In genomic region chr17:81086789-81087551, GRCh38 we compare ENCODE assay signal across 18 cellular contexts. TPM values are rescaled to one million over a fixed set of nuclear protein-coding genes. Genes with fewer than 3 reads are reported as not detected.
DNase-seq lines count a peak whose midpoint lies in the region; ATAC-seq and TF ChIP-seq lines count a peak whose summit lies in the region.
"Had no signal": no experiment of that assay in that cellular context is flagged by ENCODE, and none has a peak within 500 bp of the region (broad histone marks: within the 10 kb centered on the region; RNA-seq: fewer than 3 reads in every experiment).

No MANE protein-coding gene starts in this region.

- no peaks in the 10 kb centered on the region for H3K27me3 Mint-ChIP-seq in T-helper 17 cell
- H3K27me3 Mint-ChIP-seq: activated CD4-positive, alpha-beta T cell treated with anti-CD3 and anti-CD28 coated beads for 36 hours had no signal

- no peak for TF ChIP-seq POLR2A in stomach (IDR thresholded peaks at IDR 0.05)
- no peak for TF ChIP-seq POLR2A in Peyer's patch (IDR thresholded peaks at IDR 0.05)

- DNase-seq in HPDE6-E6E7 (ENCODE audit: extremely low spot score) = peak; percentile 94
- no peak for DNase-seq in T-helper 17 cell
- DNase-seq in stomach = peak; percentile 59
- DNase-seq in Peyer's patch = no peak
- DNase-seq in activated CD8-positive, alpha-beta memory T cell treated with anti-CD3 and anti-CD28 coated beads, Interleukin-2, amount 50 U/mL, for 48 hours = no peak
- DNase-seq in SIG-M5 (lab: John Stamatoyannopoulos, UW) = no peak
- DNase-seq: activated CD4-positive, alpha-beta T cell treated with anti-CD3 and anti-CD28 coated beads for 36 hours; activated CD8-positive, alpha-beta memory T cell treated with anti-CD3 and anti-CD28 coated beads, Interleukin-2, amount 50 U/mL, for 4 hours; activated gamma-delta T cell treated with Interleukin-2 at 50 U/mL for 16 hours; amygdala; effector memory CD4-positive, alpha-beta T cell; heart right ventricle; NCI-H1436 treated with DMSO at 0.1 percent for 48 hours; NCI-H226; right cardiac atrium; tibial artery had no signal

- no peak for TF ChIP-seq EP300 in stomach (IDR thresholded peaks at IDR 0.05)

- no peak overlapping the region for H3K4me3 Mint-ChIP-seq in T-helper 17 cell
- H3K4me3 Mint-ChIP-seq: activated CD4-positive, alpha-beta T cell treated with anti-CD3 and anti-CD28 coated beads for 36 hours had no signal

- no peaks in the 10 kb centered on the region for H3K36me3 Mint-ChIP-seq in T-helper 17 cell (ENCODE audit: low read depth)

- H3K4me3 ChIP-seq in esophagus (ENCODE audit: low read depth in 1 of 2, low read length in 2 of 2) (no peak overlapping the region), stomach (no peak overlapping the region), Peyer's patch (no peak overlapping the region)
- H3K4me3 ChIP-seq: heart right ventricle, tibial artery had no signal

- peaks cover 10% of the 10 kb centered on the region for H3K4me1 Mint-ChIP-seq in T-helper 17 cell

- ATAC-seq in T-helper 17 cell = peak; percentile 36
- ATAC-seq: activated CD4-positive, alpha-beta T cell treated with anti-CD3 and anti-CD28 coated beads for 36 hours; heart right ventricle; Panc1; right cardiac atrium had no signal

- WGBS in esophagus, 2 donors = 54 to 66% methylated on average over 31 to 32 of the region's 32 CpGs
- WGBS in stomach, 5 donors = 49 to 60% (median 55%) methylated on average over 25 to 32 of the region's 32 CpGs

- H3K4me1 ChIP-seq in esophagus (ENCODE audit: control insufficient read depth in 2 of 2, insufficient read depth in 2 of 2, low read length in 1 of 2) = peaks cover 8 to 86% of the 10 kb centered on the region in 2 donors
- peaks cover 51 to 80% (median 79%) of the 10 kb centered on the region in 4 donors for H3K4me1 ChIP-seq in stomach
- peaks cover 0 to 7% (median 0%) of the 10 kb centered on the region in 4 donors for H3K4me1 ChIP-seq in Peyer's patch

- H3K36me3 ChIP-seq in esophagus (ENCODE audit: control insufficient read depth in 2 of 2, insufficient read depth in 2 of 2, low read length in 1 of 2) = peaks cover 0 to 66% of the 10 kb centered on the region in 2 donors
- H3K36me3 ChIP-seq in stomach = peaks cover 31 to 64% (median 46%) of the 10 kb centered on the region in 4 donors
- peaks cover 0 to 20% (median 0%) of the 10 kb centered on the region in 3 donors for H3K36me3 ChIP-seq in Peyer's patch

- intact Hi-C loops in stomach (cut with DNase I; ENCODE audit: low total_unique reads) = loop anchor here (5.0 kb wide), 1 partner anchor 45 kb away; no protein-coding TSS in a partner anchor

- no peaks in the 10 kb centered on the region for H3K9me3 ChIP-seq in T-helper 17 cell (ENCODE audit: control insufficient read depth, low read length, poor library complexity, severe bottlenecking)
- no peaks in the 10 kb centered on the region for H3K9me3 ChIP-seq in esophagus (ENCODE audit: control insufficient read depth in 2 of 2, insufficient read depth in 1 of 2, low read depth in 1 of 2, low read length in 1 of 2)
- no peaks in the 10 kb centered on the region for H3K9me3 ChIP-seq in stomach
- H3K9me3 ChIP-seq in Peyer's patch = no peaks in the 10 kb centered on the region
- H3K9me3 ChIP-seq: heart right ventricle, tibial artery had no signal

- H3K27ac ChIP-seq in esophagus (ENCODE audit: low read depth in 2 of 2, low read length in 1 of 2) (peak overlapping the region; percentile 89 to 94), stomach (peak overlapping the region in 4 of 5 donors; percentile 33 to 93 (median 88)), Peyer's patch (no peak overlapping the region)
- H3K27ac ChIP-seq: heart right ventricle, tibial artery had no signal

- no peak for TF ChIP-seq CTCF in stomach (IDR thresholded peaks at IDR 0.05)
- TF ChIP-seq CTCF in Peyer's patch (IDR thresholded peaks at IDR 0.05) = no peak

- H3K27ac Mint-ChIP-seq in T-helper 17 cell = peak overlapping the region; percentile 21
- H3K27ac Mint-ChIP-seq: activated CD4-positive, alpha-beta T cell treated with anti-CD3 and anti-CD28 coated beads for 36 hours had no signal

- H3K27me3 ChIP-seq in esophagus (ENCODE audit: control insufficient read depth in 1 of 2, insufficient read depth in 2 of 2, low read length in 2 of 2) = no peaks in the 10 kb centered on the region
- H3K27me3 ChIP-seq in stomach = no peaks in the 10 kb centered on the region
- no peaks in the 10 kb centered on the region for H3K27me3 ChIP-seq in Peyer's patch
- H3K27me3 ChIP-seq: heart right ventricle, tibial artery had no signal

RNA-seq across cellular contexts. Expression of gene BAIAP2, which starts 52.0 kb away (rescaled TPM):
- total RNA-seq in T-helper 17 cell (10 to 100 TPM; 11.0 to 13.9 TPM), stomach (100 to 1,000 TPM in 2 of 5 donors, 10 to 100 TPM in 3; 21.1 to 263 (median 96.9) TPM), Peyer's patch (10 to 100 TPM; 10.2 to 61.9 (median 17.6) TPM)
- polyA plus RNA-seq in esophagus (100 to 1,000 TPM in 1 of 2 donors, 10 to 100 TPM in 1; 91.2 to 107 TPM), stomach (10 to 100 TPM; 37.5 to 66.1 (median 46.6) TPM)

Comparison
In these comparisons a context has a peak if more than half of its experiments do, and no peak if none do; other contexts are left out.
1. DNase-seq: peak in HPDE6-E6E7 (single experiment) and stomach (single experiment); none in T-helper 17 cell (0 of 3), Peyer's patch (0 of 3), activated CD8-positive, alpha-beta memory T cell treated with anti-CD3 and anti-CD28 coated beads, Interleukin-2, amount 50 U/mL, for 48 hours (single experiment) and SIG-M5 (single experiment).
2. H3K27ac ChIP-seq: peak in esophagus (2 of 2) and stomach (4 of 5); none in Peyer's patch (0 of 4).